Comparison of ENCODE assay signal across 1 cellular context in the genomic region with DNA sequence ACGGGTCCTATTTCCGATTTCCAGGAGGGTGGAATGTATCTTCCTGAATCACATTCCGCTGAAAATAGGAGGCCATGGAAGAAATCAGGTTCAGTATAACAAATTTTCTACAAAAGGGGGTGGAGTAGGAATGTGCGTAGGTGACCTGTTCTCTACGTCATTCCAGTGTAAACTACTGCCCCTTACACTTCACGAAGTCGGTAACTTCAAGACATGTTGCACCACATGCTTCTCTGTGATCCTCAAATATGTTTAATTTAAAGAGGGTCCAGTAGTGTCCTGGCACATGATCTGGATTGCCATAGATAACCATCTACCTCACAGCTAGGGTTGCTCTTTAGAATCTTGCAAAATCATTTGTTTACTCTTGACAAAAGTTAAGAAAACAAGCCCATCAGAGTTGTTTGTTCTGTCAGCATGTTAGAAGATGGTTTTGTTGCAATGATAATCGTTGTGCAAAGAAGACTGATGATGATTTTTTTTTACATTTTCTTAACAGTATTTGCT.
TF ChIP-seq lines count a peak whose summit lies in the region.

No MANE protein-coding gene starts in this region.

TF ChIP-seq in HepG2, 621 proteins besides CTCF, POLR2A, EP300 and RAD21 (continued from another document and continues in another):
- no peak for TF ChIP-seq MTA3 (CRISPR knock-in tag; IDR thresholded peaks at IDR 0.05)
- TF ChIP-seq, protein P1, sequence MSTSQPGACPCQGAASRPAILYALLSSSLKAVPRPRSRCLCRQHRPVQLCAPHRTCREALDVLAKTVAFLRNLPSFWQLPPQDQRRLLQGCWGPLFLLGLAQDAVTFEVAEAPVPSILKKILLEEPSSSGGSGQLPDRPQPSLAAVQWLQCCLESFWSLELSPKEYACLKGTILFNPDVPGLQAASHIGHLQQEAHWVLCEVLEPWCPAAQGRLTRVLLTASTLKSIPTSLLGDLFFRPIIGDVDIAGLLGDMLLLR (CRISPR knock-in tag; IDR thresholded peaks at IDR 0.05) = no peak
- TF ChIP-seq MAF1 (CRISPR knock-in tag; IDR thresholded peaks at IDR 0.05; ENCODE audit: borderline replicate concordance) = no peak
- TF ChIP-seq ZNF317 (CRISPR knock-in tag; IDR thresholded peaks at IDR 0.05) = 0 out of 2 replicates have a peak, but pooled peaks have one; percentile 36
- peak; percentile 97 for TF ChIP-seq SMYD3 (CRISPR knock-in tag; IDR thresholded peaks at IDR 0.05)
- no peak for TF ChIP-seq SUZ12 (IDR thresholded peaks at IDR 0.05; ENCODE audit: low read depth, low read length)
- TF ChIP-seq, protein P2, sequence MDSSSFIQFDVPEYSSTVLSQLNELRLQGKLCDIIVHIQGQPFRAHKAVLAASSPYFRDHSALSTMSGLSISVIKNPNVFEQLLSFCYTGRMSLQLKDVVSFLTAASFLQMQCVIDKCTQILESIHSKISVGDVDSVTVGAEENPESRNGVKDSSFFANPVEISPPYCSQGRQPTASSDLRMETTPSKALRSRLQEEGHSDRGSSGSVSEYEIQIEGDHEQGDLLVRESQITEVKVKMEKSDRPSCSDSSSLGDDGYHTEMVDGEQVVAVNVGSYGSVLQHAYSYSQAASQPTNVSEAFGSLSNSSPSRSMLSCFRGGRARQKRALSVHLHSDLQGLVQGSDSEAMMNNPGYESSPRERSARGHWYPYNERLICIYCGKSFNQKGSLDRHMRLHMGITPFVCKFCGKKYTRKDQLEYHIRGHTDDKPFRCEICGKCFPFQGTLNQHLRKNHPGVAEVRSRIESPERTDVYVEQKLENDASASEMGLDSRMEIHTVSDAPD (CRISPR knock-in tag; IDR thresholded peaks at IDR 0.05) = peak; percentile 50; the same call in 1 of the 2 replicates
- TF ChIP-seq, protein P3, sequence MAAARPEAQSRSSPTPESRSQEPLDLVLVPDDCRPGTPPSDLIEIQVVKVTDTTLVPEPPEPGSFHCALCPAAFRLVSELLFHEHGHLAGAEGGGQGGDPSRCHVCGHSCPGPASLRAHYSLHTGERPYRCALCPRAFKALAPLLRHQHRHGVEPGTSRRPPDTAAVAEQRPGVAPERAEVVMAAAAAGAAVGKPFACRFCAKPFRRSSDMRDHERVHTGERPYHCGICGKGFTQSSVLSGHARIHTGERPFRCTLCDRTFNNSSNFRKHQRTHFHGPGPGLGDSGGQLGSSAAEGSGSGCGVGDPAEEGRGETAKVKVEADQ (CRISPR knock-in tag; IDR thresholded peaks at IDR 0.05; ENCODE audit: borderline replicate concordance) = peak; percentile 82; the same call in 1 of the 2 replicates
- no peak for TF ChIP-seq ZNF44 (CRISPR knock-in tag; IDR thresholded peaks at IDR 0.05)
- TF ChIP-seq CBFB (CRISPR knock-in tag; IDR thresholded peaks at IDR 0.05) = peak; percentile 66; the same call in 1 of the 2 replicates
- 0 out of 2 replicates have a peak, but pooled peaks have one; percentile 50 for TF ChIP-seq ARNT2 (CRISPR knock-in tag; IDR thresholded peaks at IDR 0.05; ENCODE audit: low read depth)
- TF ChIP-seq, protein P4, sequence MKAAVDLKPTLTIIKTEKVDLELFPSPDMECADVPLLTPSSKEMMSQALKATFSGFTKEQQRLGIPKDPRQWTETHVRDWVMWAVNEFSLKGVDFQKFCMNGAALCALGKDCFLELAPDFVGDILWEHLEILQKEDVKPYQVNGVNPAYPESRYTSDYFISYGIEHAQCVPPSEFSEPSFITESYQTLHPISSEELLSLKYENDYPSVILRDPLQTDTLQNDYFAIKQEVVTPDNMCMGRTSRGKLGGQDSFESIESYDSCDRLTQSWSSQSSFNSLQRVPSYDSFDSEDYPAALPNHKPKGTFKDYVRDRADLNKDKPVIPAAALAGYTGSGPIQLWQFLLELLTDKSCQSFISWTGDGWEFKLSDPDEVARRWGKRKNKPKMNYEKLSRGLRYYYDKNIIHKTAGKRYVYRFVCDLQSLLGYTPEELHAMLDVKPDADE (CRISPR knock-in tag; IDR thresholded peaks at IDR 0.05) = no peak
- no peak for TF ChIP-seq HES4 (CRISPR knock-in tag; IDR thresholded peaks at IDR 0.05; ENCODE audit: borderline replicate concordance)
- 0 out of 2 replicates have a peak, but pooled peaks have one; percentile 10 for TF ChIP-seq HOXA5 (CRISPR knock-in tag; IDR thresholded peaks at IDR 0.05)
- 0 out of 2 replicates have a peak, but pooled peaks have one; percentile 36 for TF ChIP-seq ESRRA (CRISPR knock-in tag; IDR thresholded peaks at IDR 0.05; ENCODE audit: low read depth)
- TF ChIP-seq, protein P5, sequence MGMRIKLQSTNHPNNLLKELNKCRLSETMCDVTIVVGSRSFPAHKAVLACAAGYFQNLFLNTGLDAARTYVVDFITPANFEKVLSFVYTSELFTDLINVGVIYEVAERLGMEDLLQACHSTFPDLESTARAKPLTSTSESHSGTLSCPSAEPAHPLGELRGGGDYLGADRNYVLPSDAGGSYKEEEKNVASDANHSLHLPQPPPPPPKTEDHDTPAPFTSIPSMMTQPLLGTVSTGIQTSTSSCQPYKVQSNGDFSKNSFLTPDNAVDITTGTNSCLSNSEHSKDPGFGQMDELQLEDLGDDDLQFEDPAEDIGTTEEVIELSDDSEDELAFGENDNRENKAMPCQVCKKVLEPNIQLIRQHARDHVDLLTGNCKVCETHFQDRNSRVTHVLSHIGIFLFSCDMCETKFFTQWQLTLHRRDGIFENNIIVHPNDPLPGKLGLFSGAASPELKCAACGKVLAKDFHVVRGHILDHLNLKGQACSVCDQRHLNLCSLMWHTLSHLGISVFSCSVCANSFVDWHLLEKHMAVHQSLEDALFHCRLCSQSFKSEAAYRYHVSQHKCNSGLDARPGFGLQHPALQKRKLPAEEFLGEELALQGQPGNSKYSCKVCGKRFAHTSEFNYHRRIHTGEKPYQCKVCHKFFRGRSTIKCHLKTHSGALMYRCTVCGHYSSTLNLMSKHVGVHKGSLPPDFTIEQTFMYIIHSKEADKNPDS (CRISPR knock-in tag; IDR thresholded peaks at IDR 0.05) = no peak; the same call in 1 of the 2 replicates
- TF ChIP-seq MXI1 (IDR thresholded peaks at IDR 0.05; ENCODE audit: borderline replicate concordance, low read depth, low read length) = peak; percentile 39; the same call in 1 of the 3 replicates
- peak; percentile 95 for TF ChIP-seq ZBTB21 (CRISPR knock-in tag; IDR thresholded peaks at IDR 0.05)
- TF ChIP-seq RBM39 (IDR thresholded peaks at IDR 0.05; ENCODE audit: low read depth, low read length, poor library complexity, severe bottlenecking) = no peak
- TF ChIP-seq PPARG (CRISPR knock-in tag; conservative IDR thresholded peaks at IDR 0.05) = peak; percentile 95
- TF ChIP-seq, protein P6, sequence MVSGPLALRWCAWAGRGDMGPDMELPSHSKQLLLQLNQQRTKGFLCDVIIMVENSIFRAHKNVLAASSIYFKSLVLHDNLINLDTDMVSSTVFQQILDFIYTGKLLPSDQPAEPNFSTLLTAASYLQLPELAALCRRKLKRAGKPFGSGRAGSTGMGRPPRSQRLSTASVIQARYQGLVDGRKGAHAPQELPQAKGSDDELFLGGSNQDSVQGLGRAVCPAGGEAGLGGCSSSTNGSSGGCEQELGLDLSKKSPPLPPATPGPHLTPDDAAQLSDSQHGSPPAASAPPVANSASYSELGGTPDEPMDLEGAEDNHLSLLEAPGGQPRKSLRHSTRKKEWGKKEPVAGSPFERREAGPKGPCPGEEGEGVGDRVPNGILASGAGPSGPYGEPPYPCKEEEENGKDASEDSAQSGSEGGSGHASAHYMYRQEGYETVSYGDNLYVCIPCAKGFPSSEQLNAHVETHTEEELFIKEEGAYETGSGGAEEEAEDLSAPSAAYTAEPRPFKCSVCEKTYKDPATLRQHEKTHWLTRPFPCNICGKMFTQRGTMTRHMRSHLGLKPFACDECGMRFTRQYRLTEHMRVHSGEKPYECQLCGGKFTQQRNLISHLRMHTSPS (CRISPR knock-in tag; IDR thresholded peaks at IDR 0.05; ENCODE audit: low read depth) = peak; percentile 38; the same call in 1 of the 2 replicates
- no peak for TF ChIP-seq ZNF720 (CRISPR knock-in tag; IDR thresholded peaks at IDR 0.05)
- no peak for TF ChIP-seq CHCHD3 (CRISPR knock-in tag; IDR thresholded peaks at IDR 0.05)
- no peak for TF ChIP-seq NFE2L1 (CRISPR knock-in tag; IDR thresholded peaks at IDR 0.05; ENCODE audit: borderline replicate concordance)
- no peak for TF ChIP-seq ZFY (CRISPR knock-in tag; IDR thresholded peaks at IDR 0.05)
- TF ChIP-seq ZNF678 (CRISPR knock-in tag; IDR thresholded peaks at IDR 0.05) = 0 out of 2 replicates have a peak, but pooled peaks have one; percentile 30
- TF ChIP-seq, protein P7, sequence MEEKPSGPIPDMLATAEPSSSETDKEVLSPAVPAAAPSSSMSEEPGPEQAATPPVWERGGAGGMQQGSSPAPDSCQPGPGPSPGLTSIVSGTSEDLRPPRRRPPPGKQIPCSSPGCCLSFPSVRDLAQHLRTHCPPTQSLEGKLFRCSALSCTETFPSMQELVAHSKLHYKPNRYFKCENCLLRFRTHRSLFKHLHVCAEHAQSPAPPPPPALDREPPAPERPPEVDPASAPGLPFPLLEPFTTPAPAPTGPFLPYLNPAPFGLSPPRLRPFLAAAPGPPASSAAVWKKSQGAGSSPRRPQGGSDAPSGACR (CRISPR knock-in tag; IDR thresholded peaks at IDR 0.05) = peak; percentile 61; the same call in 1 of the 2 replicates
- TF ChIP-seq KLF15 (CRISPR knock-in tag; IDR thresholded peaks at IDR 0.05; ENCODE audit: borderline replicate concordance) = no peak
- TF ChIP-seq ZNF558 (CRISPR knock-in tag; IDR thresholded peaks at IDR 0.05; ENCODE audit: borderline replicate concordance) = peak; percentile 51; the same call in 1 of the 2 replicates
- TF ChIP-seq, protein P8, sequence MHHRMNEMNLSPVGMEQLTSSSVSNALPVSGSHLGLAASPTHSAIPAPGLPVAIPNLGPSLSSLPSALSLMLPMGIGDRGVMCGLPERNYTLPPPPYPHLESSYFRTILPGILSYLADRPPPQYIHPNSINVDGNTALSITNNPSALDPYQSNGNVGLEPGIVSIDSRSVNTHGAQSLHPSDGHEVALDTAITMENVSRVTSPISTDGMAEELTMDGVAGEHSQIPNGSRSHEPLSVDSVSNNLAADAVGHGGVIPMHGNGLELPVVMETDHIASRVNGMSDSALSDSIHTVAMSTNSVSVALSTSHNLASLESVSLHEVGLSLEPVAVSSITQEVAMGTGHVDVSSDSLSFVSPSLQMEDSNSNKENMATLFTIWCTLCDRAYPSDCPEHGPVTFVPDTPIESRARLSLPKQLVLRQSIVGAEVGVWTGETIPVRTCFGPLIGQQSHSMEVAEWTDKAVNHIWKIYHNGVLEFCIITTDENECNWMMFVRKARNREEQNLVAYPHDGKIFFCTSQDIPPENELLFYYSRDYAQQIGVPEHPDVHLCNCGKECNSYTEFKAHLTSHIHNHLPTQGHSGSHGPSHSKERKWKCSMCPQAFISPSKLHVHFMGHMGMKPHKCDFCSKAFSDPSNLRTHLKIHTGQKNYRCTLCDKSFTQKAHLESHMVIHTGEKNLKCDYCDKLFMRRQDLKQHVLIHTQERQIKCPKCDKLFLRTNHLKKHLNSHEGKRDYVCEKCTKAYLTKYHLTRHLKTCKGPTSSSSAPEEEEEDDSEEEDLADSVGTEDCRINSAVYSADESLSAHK (CRISPR knock-in tag; IDR thresholded peaks at IDR 0.05; ENCODE audit: borderline replicate concordance) = no peak
- TF ChIP-seq, protein P9, sequence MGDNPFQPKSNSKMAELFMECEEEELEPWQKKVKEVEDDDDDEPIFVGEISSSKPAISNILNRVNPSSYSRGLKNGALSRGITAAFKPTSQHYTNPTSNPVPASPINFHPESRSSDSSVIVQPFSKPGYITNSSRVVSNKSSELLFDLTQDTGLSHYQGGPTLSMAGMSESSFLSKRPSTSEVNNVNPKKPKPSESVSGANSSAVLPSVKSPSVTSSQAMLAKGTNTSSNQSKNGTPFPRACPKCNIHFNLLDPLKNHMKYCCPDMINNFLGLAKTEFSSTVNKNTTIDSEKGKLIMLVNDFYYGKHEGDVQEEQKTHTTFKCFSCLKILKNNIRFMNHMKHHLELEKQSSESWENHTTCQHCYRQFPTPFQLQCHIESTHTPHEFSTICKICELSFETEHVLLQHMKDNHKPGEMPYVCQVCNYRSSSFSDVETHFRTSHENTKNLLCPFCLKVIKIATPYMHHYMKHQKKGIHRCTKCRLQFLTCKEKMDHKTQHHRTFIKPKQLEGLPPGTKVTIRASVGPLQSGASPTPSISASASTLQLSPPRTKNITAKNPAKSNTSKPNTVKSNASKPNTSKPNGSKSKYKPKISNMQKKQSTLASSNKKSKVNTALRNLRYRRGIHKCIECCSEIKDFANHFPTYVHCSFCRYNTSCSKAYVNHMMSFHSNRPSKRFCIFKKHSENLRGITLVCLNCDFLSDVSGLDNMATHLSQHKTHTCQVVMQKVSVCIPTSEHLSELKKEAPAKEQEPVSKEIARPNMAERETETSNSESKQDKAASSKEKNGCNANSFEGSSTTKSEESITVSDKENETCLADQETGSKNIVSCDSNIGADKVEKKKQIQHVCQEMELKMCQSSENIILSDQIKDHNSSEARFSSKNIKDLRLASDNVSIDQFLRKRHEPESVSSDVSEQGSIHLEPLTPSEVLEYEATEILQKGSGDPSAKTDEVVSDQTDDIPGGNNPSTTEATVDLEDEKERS (CRISPR knock-in tag; IDR thresholded peaks at IDR 0.05) = peak; percentile 92
- TF ChIP-seq, protein P10, sequence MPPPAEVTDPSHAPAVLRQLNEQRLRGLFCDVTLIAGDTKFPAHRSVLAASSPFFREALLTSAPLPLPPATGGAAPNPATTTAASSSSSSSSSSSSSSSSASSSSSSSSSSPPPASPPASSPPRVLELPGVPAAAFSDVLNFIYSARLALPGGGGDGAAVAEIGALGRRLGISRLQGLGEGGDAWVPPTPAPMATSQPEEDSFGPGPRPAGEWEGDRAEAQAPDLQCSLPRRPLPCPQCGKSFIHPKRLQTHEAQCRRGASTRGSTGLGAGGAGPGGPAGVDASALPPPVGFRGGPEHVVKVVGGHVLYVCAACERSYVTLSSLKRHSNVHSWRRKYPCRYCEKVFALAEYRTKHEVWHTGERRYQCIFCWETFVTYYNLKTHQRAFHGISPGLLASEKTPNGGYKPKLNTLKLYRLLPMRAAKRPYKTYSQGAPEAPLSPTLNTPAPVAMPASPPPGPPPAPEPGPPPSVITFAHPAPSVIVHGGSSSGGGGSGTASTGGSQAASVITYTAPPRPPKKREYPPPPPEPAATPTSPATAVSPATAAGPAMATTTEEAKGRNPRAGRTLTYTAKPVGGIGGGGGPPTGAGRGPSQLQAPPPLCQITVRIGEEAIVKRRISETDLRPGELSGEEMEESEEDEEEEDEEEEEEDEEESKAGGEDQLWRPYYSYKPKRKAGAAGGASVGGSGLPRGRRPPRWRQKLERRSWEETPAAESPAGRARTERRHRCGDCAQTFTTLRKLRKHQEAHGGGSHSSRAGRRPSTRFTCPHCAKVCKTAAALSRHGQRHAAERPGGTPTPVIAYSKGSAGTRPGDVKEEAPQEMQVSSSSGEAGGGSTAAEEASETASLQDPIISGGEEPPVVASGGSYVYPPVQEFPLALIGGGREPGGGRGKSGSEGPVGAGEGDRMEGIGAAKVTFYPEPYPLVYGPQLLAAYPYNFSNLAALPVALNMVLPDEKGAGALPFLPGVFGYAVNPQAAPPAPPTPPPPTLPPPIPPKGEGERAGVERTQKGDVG (CRISPR knock-in tag; IDR thresholded peaks at IDR 0.05; ENCODE audit: borderline replicate concordance) = no peak
- TF ChIP-seq FLYWCH1 (CRISPR knock-in tag; IDR thresholded peaks at IDR 0.05) = no peak
- TF ChIP-seq EEA1 (CRISPR knock-in tag; IDR thresholded peaks at IDR 0.05; ENCODE audit: borderline replicate concordance) = no peak
- no peak for TF ChIP-seq SP2 (CRISPR knock-in tag; IDR thresholded peaks at IDR 0.05)
- no peak for TF ChIP-seq ZNF772 (CRISPR knock-in tag; IDR thresholded peaks at IDR 0.05)
